Comparison of ENCODE assay signal across 18 cellular contexts in the genomic region with DNA sequence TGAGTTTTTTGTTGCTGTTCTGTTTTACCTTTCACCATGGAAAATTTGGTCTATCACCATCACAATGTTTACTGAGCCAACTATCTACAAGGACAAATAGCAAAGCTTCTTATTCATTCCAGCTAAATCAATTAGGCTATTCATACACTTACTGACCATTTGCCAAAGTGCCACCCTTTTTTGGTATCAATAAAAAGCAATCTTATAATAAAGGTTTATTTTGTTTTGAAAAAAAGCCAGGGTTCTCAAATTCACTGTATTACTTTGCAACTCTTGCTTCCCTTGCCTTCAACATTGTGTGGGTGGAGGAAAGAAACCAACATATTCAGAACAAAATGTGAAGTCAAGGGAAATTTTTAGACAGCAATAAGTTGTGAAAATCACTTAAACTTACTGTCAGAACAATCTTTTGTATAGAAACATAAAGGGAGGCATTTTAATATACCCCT. TPM values are rescaled to one million over a fixed set of nuclear protein-coding genes. Genes with fewer than 3 reads are reported as not detected.
A peak's percentile ranks its signal among the peaks of the same experiment; 100 is the strongest.
DNase-seq lines count a peak whose midpoint lies in the region; ATAC-seq and TF ChIP-seq lines count a peak whose summit lies in the region.
"Had no signal": no experiment of that assay in that cellular context is flagged by ENCODE, and none has a peak within 500 bp of the region (broad histone marks: within the 10 kb centered on the region; RNA-seq: fewer than 3 reads in every experiment).

No MANE protein-coding gene starts in this region.

- no peak overlapping the region for H3K27ac ChIP-seq in ascending aorta
- H3K27ac ChIP-seq in SJCRH30 = no peak overlapping the region
- H3K27ac ChIP-seq: left ventricle myocardium inferior, Peyer's patch, thoracic aorta, WERI-Rb-1 had no signal

- H3K36me3 Mint-ChIP-seq in activated CD4-positive, alpha-beta T cell treated with anti-CD3 and anti-CD28 coated beads, Interleukin-2, amount 10 ng/mL, durations not matched to agents 24 days and 14 days (ENCODE audit: low read depth) = peaks cover 37% of the 10 kb centered on the region

- no peaks in the 10 kb centered on the region for H3K9me3 ChIP-seq in ascending aorta
- H3K9me3 ChIP-seq in SJCRH30 (replicated peaks) = no peaks in the 10 kb centered on the region
- H3K9me3 ChIP-seq: Peyer's patch, thoracic aorta had no signal

- POLR2A ChIA-PET in HEK293T (lab: Yijun Ruan, JAX) = no interaction called here

- peak overlapping the region; percentile 53 for H3K4me3 Mint-ChIP-seq in activated CD4-positive, alpha-beta T cell treated with anti-CD3 and anti-CD28 coated beads, Interleukin-2, amount 10 ng/mL, durations not matched to agents 24 days and 14 days
- H3K4me3 Mint-ChIP-seq: nephron had no signal

- intact Hi-C loops in activated CD4-positive, alpha-beta T cell treated with anti-CD3 and anti-CD28 coated beads, Interleukin-2, amount 10 ng/mL, durations not matched to agents 24 days and 14 days (cut with micrococcal nuclease) = loop anchor here (1.0 kb wide), 3 partner anchors 15 to 28 kb away; a partner anchor contains a TSS
- intact Hi-C loops in ascending aorta (cut with DNase I) = no loop called here

- peaks cover 4% of the 10 kb centered on the region for H3K9me3 Mint-ChIP-seq in activated CD4-positive, alpha-beta T cell treated with anti-CD3 and anti-CD28 coated beads, Interleukin-2, amount 10 ng/mL, durations not matched to agents 24 days and 14 days
- H3K9me3 Mint-ChIP-seq: CD4-positive, alpha-beta memory T cell had no signal

- CTCF ChIA-PET in HEK293T (lab: Yijun Ruan, JAX) = no interaction called here

- no peaks in the 10 kb centered on the region for H3K27me3 Mint-ChIP-seq in activated CD4-positive, alpha-beta T cell treated with anti-CD3 and anti-CD28 coated beads, Interleukin-2, amount 10 ng/mL, durations not matched to agents 24 days and 14 days
- H3K27me3 Mint-ChIP-seq: CD4-positive, alpha-beta memory T cell had no signal

- H3K4me1 ChIP-seq in ascending aorta (peaks cover 0 to 5% of the 10 kb centered on the region in 2 donors), SJCRH30 (no peaks in the 10 kb centered on the region)

- H3K4me1 Mint-ChIP-seq in activated CD4-positive, alpha-beta T cell treated with anti-CD3 and anti-CD28 coated beads, Interleukin-2, amount 10 ng/mL, durations not matched to agents 24 days and 14 days = peaks cover 51% of the 10 kb centered on the region

- no peaks in the 10 kb centered on the region for H3K36me3 ChIP-seq in ascending aorta
- H3K36me3 ChIP-seq in SJCRH30 = peaks cover 5% of the 10 kb centered on the region; the same call in 1 of the 2 replicates
- H3K36me3 ChIP-seq: left ventricle myocardium inferior, Peyer's patch, thoracic aorta, WERI-Rb-1 had no signal

- ATAC-seq in HG02973 (IDR thresholded peaks at IDR 0.05; ENCODE audit: unreplicated experiment) = peak; percentile 43

- no peak for DNase-seq in activated CD4-positive, alpha-beta T cell treated with anti-CD3 and anti-CD28 coated beads, Interleukin-2, amount 10 ng/mL, durations not matched to agents 24 days and 14 days
- DNase-seq in activated CD4-positive, alpha-beta T cell treated with anti-CD3 and anti-CD28 coated beads for 1 hour = no peak
- DNase-seq in choroid plexus epithelial cell (ENCODE audit: low read depth) = peak; percentile 35
- peak; percentile 59 for DNase-seq in putamen (ENCODE audit: low spot score)
- no peak for DNase-seq in HEK293T (ENCODE audit: extremely low spot score)
- DNase-seq in ascending aorta (ENCODE audit: low spot score in 2 of 2) = no peak
- no peak for DNase-seq in SJCRH30
- DNase-seq: CD4-positive, alpha-beta memory T cell; GOT3; left ventricle myocardium inferior; NCI-H2081; NCI-H526; Peyer's patch; stimulated activated CD4-positive, alpha-beta T cell treated with anti-CD3 and anti-CD28 coated beads, Interleukin-15, amount 100 ng/mL, for 24 hours; WERI-Rb-1 had no signal

- H3K27ac Mint-ChIP-seq in activated CD4-positive, alpha-beta T cell treated with anti-CD3 and anti-CD28 coated beads, Interleukin-2, amount 10 ng/mL, durations not matched to agents 24 days and 14 days = peak overlapping the region; percentile 81

- H3K27me3 ChIP-seq in ascending aorta (no peaks in the 10 kb centered on the region), SJCRH30 (no peaks in the 10 kb centered on the region)
- H3K27me3 ChIP-seq: Peyer's patch had no signal

- no peak for TF ChIP-seq CTCF in choroid plexus epithelial cell (conservative IDR thresholded peaks at IDR 0.05; ENCODE audit: low read depth, low read length)
- no peak for TF ChIP-seq CTCF in ascending aorta (IDR thresholded peaks at IDR 0.05)

- no peak overlapping the region for H3K4me3 ChIP-seq in choroid plexus epithelial cell (ENCODE audit: low read depth, low read length)
- no peak overlapping the region for H3K4me3 ChIP-seq in ascending aorta
- H3K4me3 ChIP-seq in SJCRH30 = no peak overlapping the region
- H3K4me3 ChIP-seq: left ventricle myocardium inferior, Peyer's patch, thoracic aorta had no signal

TF ChIP-seq in HEK293T, 16 proteins besides CTCF, POLR2A, EP300 and RAD21:
- TF ChIP-seq, protein P1, sequence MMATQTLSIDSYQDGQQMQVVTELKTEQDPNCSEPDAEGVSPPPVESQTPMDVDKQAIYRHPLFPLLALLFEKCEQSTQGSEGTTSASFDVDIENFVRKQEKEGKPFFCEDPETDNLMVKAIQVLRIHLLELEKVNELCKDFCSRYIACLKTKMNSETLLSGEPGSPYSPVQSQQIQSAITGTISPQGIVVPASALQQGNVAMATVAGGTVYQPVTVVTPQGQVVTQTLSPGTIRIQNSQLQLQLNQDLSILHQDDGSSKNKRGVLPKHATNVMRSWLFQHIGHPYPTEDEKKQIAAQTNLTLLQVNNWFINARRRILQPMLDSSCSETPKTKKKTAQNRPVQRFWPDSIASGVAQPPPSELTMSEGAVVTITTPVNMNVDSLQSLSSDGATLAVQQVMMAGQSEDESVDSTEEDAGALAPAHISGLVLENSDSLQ (IDR thresholded peaks at IDR 0.05) = no peak
- no peak for TF ChIP-seq LEF1 (IDR thresholded peaks at IDR 0.05; ENCODE audit: borderline replicate concordance)
- TF ChIP-seq TARDBP (IDR thresholded peaks at IDR 0.05) = no peak
- TF ChIP-seq SP1 (IDR thresholded peaks at IDR 0.05) = no peak
- no peak for TF ChIP-seq CTBP1 (IDR thresholded peaks at IDR 0.05; ENCODE audit: borderline replicate concordance)

RNA-seq across cellular contexts. Expression of a gene that starts 15.3 kb away (rescaled TPM):
- 31.9 and 33.8 TPM in 2 replicates for total RNA-seq in activated CD4-positive, alpha-beta T cell treated with anti-CD3 and anti-CD28 coated beads, Interleukin-2, amount 10 ng/mL, durations not matched to agents 24 days and 14 days
- total RNA-seq in ascending aorta = 140 TPM
- 45.8 and 48.4 TPM in 2 replicates for total RNA-seq in SJCRH30 (2014; rRNA removed; shearing (Covaris generic))

Comparison
In these comparisons a context has a peak if more than half of its experiments do, and no peak if none do; other contexts are left out.
1. DNase-seq: peak in choroid plexus epithelial cell (single experiment) and putamen (single experiment); none in activated CD4-positive, alpha-beta T cell treated with anti-CD3 and anti-CD28 coated beads, Interleukin-2, amount 10 ng/mL, durations not matched to agents 24 days and 14 days (single experiment), activated CD4-positive, alpha-beta T cell treated with anti-CD3 and anti-CD28 coated beads for 1 hour (single experiment), HEK293T (single experiment), ascending aorta (0 of 2) and SJCRH30 (0 of 2).